8 cellular contexts compared by ENCODE assay signal in the genomic region with DNA sequence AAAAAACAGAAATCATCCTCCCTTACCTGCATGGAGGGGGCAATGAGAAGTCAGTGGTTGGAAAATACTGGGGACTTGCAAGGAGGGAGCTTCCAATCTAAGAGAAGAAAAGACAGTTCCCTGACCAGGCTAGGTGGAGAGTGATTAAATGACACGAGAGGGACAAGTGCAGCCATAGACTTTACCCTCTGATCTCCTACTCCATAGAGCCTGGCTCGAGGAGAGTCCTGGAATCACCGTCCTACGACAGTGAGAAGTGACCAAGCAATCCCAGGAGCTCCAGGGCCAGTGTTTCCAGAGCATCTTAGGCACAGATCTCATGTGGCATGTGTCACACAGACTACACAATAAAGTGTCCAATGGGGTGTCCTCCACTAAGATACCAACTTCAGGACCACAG. TPM values are rescaled to one million over a fixed set of nuclear protein-coding genes. Genes with fewer than 3 reads are reported as not detected.
A peak's percentile ranks its signal among the peaks of the same experiment; 100 is the strongest.
DNase-seq lines count a peak whose midpoint lies in the region; ATAC-seq, FAIRE-seq and TF ChIP-seq lines count a peak whose summit lies in the region.

No MANE protein-coding gene starts in this region.

- POLR2A ChIA-PET in RWPE1 (lab: Yijun Ruan, JAX; ENCODE audit: low non-redundant PET), result no interaction called here

- H3K36me3 Mint-ChIP-seq in endothelial cell (ENCODE audit: low read depth, unreplicated experiment), result peaks cover 24% of the 10 kb centered on the region
- peaks cover 5% of the 10 kb centered on the region for H3K36me3 Mint-ChIP-seq in glutamatergic neuron (ENCODE audit: unreplicated experiment)

- DNase-seq in RWPE1 (ENCODE audit: low spot score) (no peak), endothelial cell (ENCODE audit: low spot score) (no peak), HTR-8/SVneo (ENCODE audit: insufficient read length, low spot score) (no peak), NCI-H1417 treated with DMSO at 0.1 percent for 48 hours (lab: John Stamatoyannopoulos, UW) (no peak), glutamatergic neuron (no peak), sciatic nerve (ENCODE audit: low spot score) (no peak)

- no peak overlapping the region for H3K4me3 ChIP-seq in BLaER1
- H3K4me3 ChIP-seq in neutrophil (ENCODE audit: low read depth in 1 of 2, low read length in 1 of 2), result no peak overlapping the region

- peaks cover 27% of the 10 kb centered on the region for H3K27me3 Mint-ChIP-seq in endothelial cell (ENCODE audit: unreplicated experiment)
- peaks cover 9% of the 10 kb centered on the region for H3K27me3 Mint-ChIP-seq in glutamatergic neuron (ENCODE audit: unreplicated experiment)

- H3K4me1 Mint-ChIP-seq in endothelial cell (ENCODE audit: unreplicated experiment), result peaks cover 84% of the 10 kb centered on the region
- peaks cover 30% of the 10 kb centered on the region for H3K4me1 Mint-ChIP-seq in glutamatergic neuron (ENCODE audit: low read depth, unreplicated experiment)

- H3K36me3 ChIP-seq in BLaER1 (peaks cover 73% of the 10 kb centered on the region), neutrophil (peaks cover 32% of the 10 kb centered on the region)

- FAIRE-seq in HTR-8/SVneo (lab: Jason Lieb, UNC), result no peak

- TF ChIP-seq CTCF in RWPE1 (conservative IDR thresholded peaks at IDR 0.05; ENCODE audit: low read depth) (no peak), endothelial cell (IDR thresholded peaks at IDR 0.05; ENCODE audit: unreplicated experiment) (no peak), neutrophil (IDR thresholded peaks at IDR 0.05) (no peak), glutamatergic neuron (IDR thresholded peaks at IDR 0.05; ENCODE audit: partially characterized antibody, unreplicated experiment) (no peak)

- CTCF ChIA-PET in RWPE1 (lab: Yijun Ruan, JAX), result interaction anchor here (0.5 to 0.6 kb wide), 2 partner anchors 61 to 129 kb away, joined by 3 to 4 read pairs; no protein-coding TSS in a partner anchor

- intact Hi-C loops in sciatic nerve (cut with DNase I), result loop anchor here (10.0 kb wide), 1 partner anchor 47 kb away; no protein-coding TSS in a partner anchor

- no peaks in the 10 kb centered on the region for H3K9me3 ChIP-seq in BLaER1
- H3K9me3 ChIP-seq in neutrophil, result no peaks in the 10 kb centered on the region

- no peak overlapping the region for H3K9ac ChIP-seq in BLaER1

- H3K27ac ChIP-seq in BLaER1, result no peak overlapping the region
- H3K27ac ChIP-seq in RWPE1, result peak overlapping the region; percentile 89
- H3K27ac ChIP-seq in neutrophil, result peak overlapping the region; percentile 99

- H3K4me3 Mint-ChIP-seq in endothelial cell (ENCODE audit: unreplicated experiment) (no peak overlapping the region), glutamatergic neuron (ENCODE audit: unreplicated experiment) (no peak overlapping the region)

- H3K27me3 ChIP-seq in BLaER1, result no peaks in the 10 kb centered on the region
- no peaks in the 10 kb centered on the region for H3K27me3 ChIP-seq in neutrophil

- ATAC-seq in sciatic nerve, result no peak

- no peaks in the 10 kb centered on the region for H3K9me3 Mint-ChIP-seq in endothelial cell (ENCODE audit: unreplicated experiment)
- peaks cover 4% of the 10 kb centered on the region for H3K9me3 Mint-ChIP-seq in glutamatergic neuron (ENCODE audit: unreplicated experiment)

- H3K27ac Mint-ChIP-seq in endothelial cell (ENCODE audit: unreplicated experiment) (peak overlapping the region; percentile 81), glutamatergic neuron (ENCODE audit: unreplicated experiment) (no peak overlapping the region)

- H4K20me1 ChIP-seq in BLaER1, result peaks cover 100% of the 10 kb centered on the region

- peak overlapping the region; percentile 100 for H3K4me2 ChIP-seq in BLaER1

- peaks cover 100% of the 10 kb centered on the region for H3K4me1 ChIP-seq in BLaER1
- H3K4me1 ChIP-seq in neutrophil (ENCODE audit: control insufficient read depth in 1 of 2, insufficient read depth in 1 of 2, low read depth in 1 of 2, low read length in 1 of 2), result peaks cover 98% of the 10 kb centered on the region in 2 experiments

RNA-seq across cellular contexts. Expression of gene MYH9, which starts 25.7 kb away (rescaled TPM):
- 931 TPM for total RNA-seq in endothelial cell (ENCODE audit: unreplicated experiment)
- total RNA-seq in glutamatergic neuron (ENCODE audit: unreplicated experiment), result 122 TPM
- 973 TPM for total RNA-seq in sciatic nerve
